2 cellular contexts compared by ENCODE assay signal in the genomic region with DNA sequence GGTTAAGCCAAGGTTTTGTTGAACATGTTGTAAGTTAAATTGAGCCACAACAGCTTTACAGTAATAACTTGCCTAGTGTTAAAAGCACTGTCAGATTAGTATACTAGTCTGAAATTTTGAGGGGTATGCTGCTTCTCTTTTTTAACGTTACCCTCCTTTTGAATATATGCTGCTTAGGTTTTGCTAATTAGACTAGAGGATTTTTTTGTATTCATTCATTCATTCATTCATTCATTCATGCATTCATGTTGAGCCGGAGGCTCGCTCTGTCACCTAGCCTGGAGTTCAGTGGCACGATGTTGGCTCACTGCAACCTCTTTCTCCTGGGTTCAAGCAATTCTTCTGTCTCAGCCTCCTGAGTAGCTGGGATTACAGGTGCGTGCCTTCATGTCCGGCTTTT.
TF ChIP-seq lines count a peak whose summit lies in the region.

No MANE protein-coding gene starts in this region.

TF ChIP-seq in HepG2, 621 proteins besides CTCF, POLR2A, EP300 and RAD21:
- TF ChIP-seq, protein P1, sequence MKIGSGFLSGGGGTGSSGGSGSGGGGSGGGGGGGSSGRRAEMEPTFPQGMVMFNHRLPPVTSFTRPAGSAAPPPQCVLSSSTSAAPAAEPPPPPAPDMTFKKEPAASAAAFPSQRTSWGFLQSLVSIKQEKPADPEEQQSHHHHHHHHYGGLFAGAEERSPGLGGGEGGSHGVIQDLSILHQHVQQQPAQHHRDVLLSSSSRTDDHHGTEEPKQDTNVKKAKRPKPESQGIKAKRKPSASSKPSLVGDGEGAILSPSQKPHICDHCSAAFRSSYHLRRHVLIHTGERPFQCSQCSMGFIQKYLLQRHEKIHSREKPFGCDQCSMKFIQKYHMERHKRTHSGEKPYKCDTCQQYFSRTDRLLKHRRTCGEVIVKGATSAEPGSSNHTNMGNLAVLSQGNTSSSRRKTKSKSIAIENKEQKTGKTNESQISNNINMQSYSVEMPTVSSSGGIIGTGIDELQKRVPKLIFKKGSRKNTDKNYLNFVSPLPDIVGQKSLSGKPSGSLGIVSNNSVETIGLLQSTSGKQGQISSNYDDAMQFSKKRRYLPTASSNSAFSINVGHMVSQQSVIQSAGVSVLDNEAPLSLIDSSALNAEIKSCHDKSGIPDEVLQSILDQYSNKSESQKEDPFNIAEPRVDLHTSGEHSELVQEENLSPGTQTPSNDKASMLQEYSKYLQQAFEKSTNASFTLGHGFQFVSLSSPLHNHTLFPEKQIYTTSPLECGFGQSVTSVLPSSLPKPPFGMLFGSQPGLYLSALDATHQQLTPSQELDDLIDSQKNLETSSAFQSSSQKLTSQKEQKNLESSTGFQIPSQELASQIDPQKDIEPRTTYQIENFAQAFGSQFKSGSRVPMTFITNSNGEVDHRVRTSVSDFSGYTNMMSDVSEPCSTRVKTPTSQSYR (CRISPR knock-in tag; IDR thresholded peaks at IDR 0.05; ENCODE audit: borderline replicate concordance): no peak
- TF ChIP-seq ZNF24 (IDR thresholded peaks at IDR 0.05): peak; percentile 69; the same call in 1 of the 2 replicates
TF ChIP-seq in HepG2: peak in this region for 1.

TF ChIP-seq in GM12878, 131 proteins besides CTCF, POLR2A, EP300 and RAD21:
- TF ChIP-seq GATAD2B (conservative IDR thresholded peaks at IDR 0.05; ENCODE audit: low read depth): no peak
- TF ChIP-seq ZNF24 (IDR thresholded peaks at IDR 0.05): peak; percentile 93
